6 cellular contexts compared by ENCODE assay signal in genomic region chr14:19011029-19011428, GRCh38. TPM values are rescaled to one million over a fixed set of nuclear protein-coding genes. Genes with fewer than 3 reads are reported as not detected.
"Had no signal": no experiment of that assay in that cellular context is flagged by ENCODE, and none has a peak within 500 bp of the region (broad histone marks: within the 10 kb centered on the region; RNA-seq: fewer than 3 reads in every experiment).

No MANE protein-coding gene starts in this region.

RNA-seq across cellular contexts. Expression of gene POTEM, which starts 43.8 kb away (rescaled TPM):
- total RNA-seq: HepG2, HT-29, HT1080, IMR-90, K562 had no signal
- polyA plus RNA-seq: HepG2, IgD-negative memory B cell, IMR-90, K562 had no signal
